Comparison of ENCODE assay signal across 8 cellular contexts in genomic region chr19:13850910-13851753, GRCh38. TPM values are rescaled to one million over a fixed set of nuclear protein-coding genes. Genes with fewer than 3 reads are reported as not detected.
A peak's percentile ranks its signal among the peaks of the same experiment; 100 is the strongest.
DNase-seq lines count a peak whose midpoint lies in the region; ATAC-seq and TF ChIP-seq lines count a peak whose summit lies in the region.

No MANE protein-coding gene starts in this region.

- ATAC-seq in left colon: peak; percentile 25
- ATAC-seq in HG02938 (IDR thresholded peaks at IDR 0.05; ENCODE audit: unreplicated experiment): no peak

- no peaks in the 10 kb centered on the region for H3K27me3 ChIP-seq in colonic mucosa

- peaks cover 16% of the 10 kb centered on the region for H3K4me1 ChIP-seq in colonic mucosa

- H3K4me3 ChIP-seq in colonic mucosa: peak overlapping the region; percentile 31

- TF ChIP-seq CTCF in colonic mucosa (IDR thresholded peaks at IDR 0.05): no peak

- H3K9me3 ChIP-seq in colonic mucosa: no peaks in the 10 kb centered on the region

- in situ Hi-C loops in G401 (cut with HindIII; ENCODE audit: low sequenced_read_pairs): no loop called here

- H3K36me3 ChIP-seq in colonic mucosa: no peaks in the 10 kb centered on the region

- H3K9ac ChIP-seq in colonic mucosa (ENCODE audit: low read depth in 2 of 2, low read length in 2 of 2): peak overlapping the region; percentile 72 to 97

- H3K27ac ChIP-seq in colonic mucosa: peak overlapping the region; percentile 92

- intact Hi-C loops in colonic mucosa (cut with DNase I): no loop called here
- intact Hi-C loops in left colon (cut with DNase I, micrococcal nuclease): no loop called here

- peak; percentile 44 for DNase-seq in DMS 273 (lab: John Stamatoyannopoulos, UW; ENCODE audit: unreplicated experiment)
- DNase-seq in DMS 273 treated with DMSO at 0.1 percent for 48 hours (lab: John Stamatoyannopoulos, UW): no peak
- peak; percentile 74 to 81 for DNase-seq in activated CD4-positive, alpha-beta T cell treated with anti-CD3 and anti-CD28 coated beads for 4 hours
- peak; percentile 80 for DNase-seq in colonic mucosa
- peak; percentile 79 to 89 for DNase-seq in left colon
- peak; percentile 66 for DNase-seq in stimulated activated CD4-positive, alpha-beta T cell treated with anti-CD3 and anti-CD28 coated beads, Interleukin-4, amount 100 ng/mL, for 24 hours
- no peak for DNase-seq in G401 (ENCODE audit: low spot score)

RNA-seq across cellular contexts. Expression of gene NANOS3, which starts 25.8 kb away (rescaled TPM):
- total RNA-seq in colonic mucosa (not detected), left colon (under 1 TPM in 1 of 2 donors, not detected in 1; 0.56 TPM)
- total RNA-seq in G401 (2014; rRNA removed; shearing (Covaris generic)): 3.0 and 6.3 TPM in 2 replicates

RNA-seq across cellular contexts. Expression of gene BRME1, which starts 54.8 kb away (rescaled TPM):
- 10 to 100 TPM in 1 of 2 donors, 1 to 10 TPM in 1; 5.9 to 20.0 TPM for total RNA-seq in colonic mucosa
- 1 to 10 TPM; 7.9 to 9.1 TPM for total RNA-seq in left colon
- 2.9 and 6.6 TPM in 2 replicates for total RNA-seq in G401 (2014; rRNA removed; shearing (Covaris generic))

RNA-seq across cellular contexts. Expression of gene CC2D1A, which starts 54.9 kb away (rescaled TPM):
- total RNA-seq in colonic mucosa (100 to 1,000 TPM in 1 of 2 donors, 10 to 100 TPM in 1; 81.0 to 123 TPM), left colon (100 to 1,000 TPM in 1 of 2 donors, 10 to 100 TPM in 1; 90.8 to 132 TPM)
- 11.9 and 17.5 TPM in 2 replicates for total RNA-seq in G401 (2014; rRNA removed; shearing (Covaris generic))

RNA-seq across cellular contexts. Expression of gene ZSWIM4, which starts 55.9 kb away (rescaled TPM):
- total RNA-seq in colonic mucosa (1 to 10 TPM; 2.9 to 4.3 TPM), left colon (1 to 10 TPM; 3.0 TPM)
- total RNA-seq in G401 (2014; rRNA removed; shearing (Covaris generic)): 5.2 and 8.1 TPM in 2 replicates

Comparison
In these comparisons a context has a peak if more than half of its experiments do, and no peak if none do; other contexts are left out.
1. DNase-seq: peak in DMS 273 (single experiment), activated CD4-positive, alpha-beta T cell treated with anti-CD3 and anti-CD28 coated beads for 4 hours (2 of 2), colonic mucosa (single experiment), left colon (2 of 2) and stimulated activated CD4-positive, alpha-beta T cell treated with anti-CD3 and anti-CD28 coated beads, Interleukin-4, amount 100 ng/mL, for 24 hours (single experiment); none in DMS 273 treated with DMSO at 0.1 percent for 48 hours (single experiment) and G401 (single experiment).